Comparison of ENCODE assay signal across 8 cellular contexts in the genomic region with DNA sequence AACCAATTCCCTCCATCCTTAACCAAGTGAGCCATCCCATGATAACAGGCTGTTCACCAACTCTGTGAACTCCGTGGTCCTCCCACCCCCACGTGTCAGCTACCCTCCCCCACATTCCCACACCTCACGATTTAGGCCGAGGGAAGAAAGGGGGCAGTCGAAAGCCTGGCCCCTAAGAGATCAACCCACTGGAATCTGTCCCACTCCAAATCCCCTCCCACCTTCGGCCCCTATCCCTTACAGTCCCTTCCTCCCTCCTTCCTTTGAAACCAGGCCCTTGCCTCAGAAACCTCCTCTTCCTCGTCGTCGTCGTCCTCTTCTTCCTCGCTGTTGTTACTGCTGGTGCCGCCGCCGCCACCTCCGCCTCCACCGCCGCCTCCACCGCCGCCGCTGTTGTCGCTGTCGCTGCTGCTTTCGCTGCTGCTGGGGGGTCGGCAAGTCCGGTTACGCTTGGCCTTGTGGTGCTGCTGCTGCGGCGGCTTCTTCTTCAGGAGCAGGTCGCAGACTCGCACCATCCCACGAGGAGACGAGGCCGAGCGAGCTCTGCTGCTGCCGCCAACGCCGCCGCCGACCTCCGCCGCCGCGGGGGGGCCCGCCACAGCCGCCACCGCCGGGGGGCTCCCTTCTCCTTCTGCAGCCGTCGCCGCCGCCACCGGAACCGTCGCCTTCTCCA. TPM values are rescaled to one million over a fixed set of nuclear protein-coding genes. Genes with fewer than 3 reads are reported as not detected.
DNase-seq lines count a peak whose midpoint lies in the region; ATAC-seq and TF ChIP-seq lines count a peak whose summit lies in the region.

No MANE protein-coding gene starts in this region.

- peak overlapping the region; percentile 94 for H3K27ac ChIP-seq in KMS-11
- H3K27ac ChIP-seq in foreskin keratinocyte, result peak overlapping the region; percentile 93

- peak overlapping the region; percentile 98 for H3K4me3 Mint-ChIP-seq in activated T-cell treated with anti-CD3 and anti-CD28 coated beads, Interleukin-2, amount 50 U/mL, for 24 hours

- H3K4me3 ChIP-seq in KMS-11 (IDR thresholded peaks at IDR 0.05; ENCODE audit: insufficient read depth, low read depth, low read length), result peak overlapping the region; percentile 80

- peaks cover 37% of the 10 kb centered on the region for H4K20me1 ChIP-seq in KMS-11 (ENCODE audit: insufficient read depth)

- peak overlapping the region; percentile 61 for H3K4me2 ChIP-seq in KMS-11

- no peaks in the 10 kb centered on the region for H3K27me3 ChIP-seq in KMS-11 (ENCODE audit: insufficient read depth, low read depth)
- no peaks in the 10 kb centered on the region for H3K27me3 ChIP-seq in foreskin keratinocyte

- H3K4me1 ChIP-seq in KMS-11 (ENCODE audit: low read depth, poor library complexity, severe bottlenecking) (peaks cover 45% of the 10 kb centered on the region), foreskin keratinocyte (peaks cover 12% of the 10 kb centered on the region)

- peaks cover 60% of the 10 kb centered on the region for H3K4me1 Mint-ChIP-seq in activated T-cell treated with anti-CD3 and anti-CD28 coated beads, Interleukin-2, amount 50 U/mL, for 24 hours (ENCODE audit: low read depth)

- H3K36me3 Mint-ChIP-seq in activated T-cell treated with anti-CD3 and anti-CD28 coated beads, Interleukin-2, amount 50 U/mL, for 24 hours (ENCODE audit: low read depth), result peaks cover 72% of the 10 kb centered on the region

- H3K27ac Mint-ChIP-seq in activated T-cell treated with anti-CD3 and anti-CD28 coated beads, Interleukin-2, amount 50 U/mL, for 24 hours, result peak overlapping the region; percentile 100

- peak overlapping the region; percentile 96 for H3K9ac ChIP-seq in KMS-11

- peak overlapping the region; percentile 38 for H2AFZ ChIP-seq in KMS-11 (ENCODE audit: low read depth)

- no peaks in the 10 kb centered on the region for H3K9me3 Mint-ChIP-seq in activated T-cell treated with anti-CD3 and anti-CD28 coated beads, Interleukin-2, amount 50 U/mL, for 24 hours

- TF ChIP-seq CTCF in KMS-11 (conservative IDR thresholded peaks at IDR 0.05; ENCODE audit: low read depth, low read length) (no peak), foreskin keratinocyte (conservative IDR thresholded peaks at IDR 0.05) (peak; percentile 47), omental fat pad (IDR thresholded peaks at IDR 0.05) (no peak)

- ATAC-seq in GM21786 (IDR thresholded peaks at IDR 0.05; ENCODE audit: unreplicated experiment) (peak; percentile 26), foreskin keratinocyte (peak; percentile 10), omental fat pad (ENCODE audit: low FRiP score) (peak; percentile 35)

- no peaks in the 10 kb centered on the region for H3K27me3 Mint-ChIP-seq in activated T-cell treated with anti-CD3 and anti-CD28 coated beads, Interleukin-2, amount 50 U/mL, for 24 hours

- peaks cover 3% of the 10 kb centered on the region; the same call in 1 of the 2 replicates for H3K36me3 ChIP-seq in KMS-11 (ENCODE audit: insufficient read depth)

- DNase-seq in stimulated activated CD4-positive, alpha-beta T cell treated with anti-CD3 and anti-CD28 coated beads, Interleukin-2, amount 100 ng/mL, for 4 hours (ENCODE audit: low read depth), result peak; percentile 12
- DNase-seq in stimulated activated CD4-positive, alpha-beta T cell treated with anti-CD3 and anti-CD28 coated beads, Interleukin-4, amount 100 ng/mL, for 1 hour, result no peak
- DNase-seq in activated T-cell treated with anti-CD3 and anti-CD28 coated beads, Interleukin-2, amount 50 U/mL, for 24 hours, result no peak
- DNase-seq in foreskin keratinocyte (peak; percentile 5 to 14), omental fat pad (ENCODE audit: low spot score) (no peak), iPS-NIHi7 (ENCODE audit: extremely low spot score) (no peak)

- H3K79me2 ChIP-seq in KMS-11 (ENCODE audit: insufficient read depth, low read depth), result peaks cover 78% of the 10 kb centered on the region

RNA-seq across cellular contexts. Expression of a gene that starts 0.5 kb away (rescaled TPM):
- 45.5 and 49.9 TPM in 2 replicates for total RNA-seq in foreskin keratinocyte
- 9.0 and 12.1 TPM in 2 replicates for polyA plus RNA-seq in foreskin keratinocyte
- 10 to 100 TPM; 56.2 to 80.2 (median 60.2) TPM for total RNA-seq in omental fat pad

Comparison
In these comparisons a context has a peak if more than half of its experiments do, and no peak if none do; other contexts are left out.
1. DNase-seq: peak in stimulated activated CD4-positive, alpha-beta T cell treated with anti-CD3 and anti-CD28 coated beads, Interleukin-2, amount 100 ng/mL, for 4 hours (single experiment) and foreskin keratinocyte (2 of 2); none in stimulated activated CD4-positive, alpha-beta T cell treated with anti-CD3 and anti-CD28 coated beads, Interleukin-4, amount 100 ng/mL, for 1 hour (single experiment), activated T-cell treated with anti-CD3 and anti-CD28 coated beads, Interleukin-2, amount 50 U/mL, for 24 hours (single experiment), omental fat pad (single experiment) and iPS-NIHi7 (single experiment).
2. Peak in every context shown above with its lines, with median percentiles within 50 percentile points of each other: ATAC-seq.